ENCODE assay signal across 28 cellular contexts in the genomic region with DNA sequence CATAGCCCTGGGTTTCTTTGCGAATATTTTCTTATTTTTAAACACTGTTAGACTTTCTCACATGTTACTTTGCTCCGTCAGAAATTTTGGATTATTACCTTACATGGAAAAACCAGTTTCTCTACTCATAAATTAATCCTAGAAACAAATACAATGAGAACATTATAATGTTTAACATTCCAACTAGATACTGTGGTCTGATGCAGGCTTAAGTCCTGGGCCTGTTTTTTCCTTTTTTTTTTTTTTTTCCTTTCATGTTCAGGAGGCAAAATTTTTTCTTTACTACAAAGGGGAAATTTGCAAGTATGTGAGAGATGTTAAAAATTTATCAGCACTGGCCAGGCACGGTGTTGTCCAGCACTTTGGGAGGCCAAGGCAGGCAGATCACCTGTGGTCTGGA. TPM values are rescaled to one million over a fixed set of nuclear protein-coding genes. Genes with fewer than 3 reads are reported as not detected.
A peak's percentile ranks its signal among the peaks of the same experiment; 100 is the strongest.
DNase-seq lines count a peak whose midpoint lies in the region; ATAC-seq and TF ChIP-seq lines count a peak whose summit lies in the region.
"Had no signal": no experiment of that assay in that cellular context is flagged by ENCODE, and none has a peak within 500 bp of the region (broad histone marks: within the 10 kb centered on the region; RNA-seq: fewer than 3 reads in every experiment).

No MANE protein-coding gene starts in this region.

- H3K9me3 ChIP-seq in breast epithelium: no peaks in the 10 kb centered on the region
- H3K9me3 ChIP-seq in uterus: no peaks in the 10 kb centered on the region
- H3K9me3 ChIP-seq: esophagus squamous epithelium had no signal

- TF ChIP-seq CTCF in breast epithelium (IDR thresholded peaks at IDR 0.05): no peak
- no peak for TF ChIP-seq CTCF in MCF 10A (IDR thresholded peaks at IDR 0.05; ENCODE audit: unreplicated experiment)
- no peak for TF ChIP-seq CTCF in uterus (IDR thresholded peaks at IDR 0.05)

- H3K36me3 ChIP-seq in breast epithelium (no peaks in the 10 kb centered on the region), uterus (no peaks in the 10 kb centered on the region)
- H3K36me3 ChIP-seq: esophagus squamous epithelium had no signal

- H3K4me1 ChIP-seq in breast epithelium: no peaks in the 10 kb centered on the region
- peaks cover 0 to 14% of the 10 kb centered on the region in 2 donors for H3K4me1 ChIP-seq in uterus

- no TSS peak for BruUV-seq in MCF 10A (replicated peaks; lab: Mats Ljungman, UMichigan)

- TF ChIP-seq POLR2A in breast epithelium (IDR thresholded peaks at IDR 0.05): no peak
- no peak for TF ChIP-seq POLR2A in uterus (IDR thresholded peaks at IDR 0.05)

- CTCF ChIA-PET in MCF 10A (lab: Yijun Ruan, JAX): interaction anchor here (1.4 kb wide), 1 partner anchor 134 kb away, joined by 4 read pairs; a partner anchor contains a TSS

- peaks cover 15% of the 10 kb centered on the region for H3K4me1 Mint-ChIP-seq in MCF 10A (ENCODE audit: insufficient read depth, unreplicated experiment)
- peaks cover 86% of the 10 kb centered on the region for H3K4me1 Mint-ChIP-seq in dendritic cell treated with granulocyte-macrophage colony-stimulating factor and Interleukin-4, amounts not matched to agents 40 ng/mL and 50 ng/mL, for 4 days (ENCODE audit: low read depth)

- H3K4me3 ChIP-seq in breast epithelium: no peak overlapping the region
- H3K4me3 ChIP-seq in uterus: no peak overlapping the region
- H3K4me3 ChIP-seq: coronary artery, esophagus squamous epithelium, SK-N-MC had no signal

- H3K27me3 Mint-ChIP-seq in MCF 10A (ENCODE audit: insufficient read depth, unreplicated experiment): no peaks in the 10 kb centered on the region
- no peaks in the 10 kb centered on the region for H3K27me3 Mint-ChIP-seq in dendritic cell treated with granulocyte-macrophage colony-stimulating factor and Interleukin-4, amounts not matched to agents 40 ng/mL and 50 ng/mL, for 4 days
- H3K27me3 Mint-ChIP-seq: stimulated activated naive B cell treated with anti-CD40 and anti-IgM and Interleukin-4, amounts not matched to agents 10 μg/mL and 1 μg/mL and 100 μg/mL, for 72 hours had no signal

- H3K36me3 Mint-ChIP-seq in MCF 10A (ENCODE audit: insufficient read depth, unreplicated experiment): no peaks in the 10 kb centered on the region
- H3K36me3 Mint-ChIP-seq in dendritic cell treated with granulocyte-macrophage colony-stimulating factor and Interleukin-4, amounts not matched to agents 40 ng/mL and 50 ng/mL, for 4 days (ENCODE audit: low read depth): no peaks in the 10 kb centered on the region

- intact Hi-C loops in breast epithelium (cut with DNase I; ENCODE audit: low total_unique reads) (no loop called here), MCF 10A (cut with micrococcal nuclease) (no loop called here), uterus (cut with DNase I; ENCODE audit: low total_unique reads) (no loop called here)
- intact Hi-C loops in dendritic cell treated with granulocyte-macrophage colony-stimulating factor and Interleukin-4, amounts not matched to agents 40 ng/mL and 50 ng/mL, for 4 days (cut with micrococcal nuclease): no loop called here

- POLR2A ChIA-PET in MCF 10A (lab: Yijun Ruan, JAX): no interaction called here

- H3K27me3 ChIP-seq in breast epithelium (no peaks in the 10 kb centered on the region), uterus (no peaks in the 10 kb centered on the region)
- H3K27me3 ChIP-seq: esophagus squamous epithelium had no signal

- H3K9me3 Mint-ChIP-seq in MCF 10A (ENCODE audit: unreplicated experiment): no peaks in the 10 kb centered on the region
- H3K9me3 Mint-ChIP-seq in dendritic cell treated with granulocyte-macrophage colony-stimulating factor and Interleukin-4, amounts not matched to agents 40 ng/mL and 50 ng/mL, for 4 days: no peaks in the 10 kb centered on the region
- H3K9me3 Mint-ChIP-seq: activated naive CD8-positive, alpha-beta T cell treated with anti-CD3 and anti-CD28 coated beads, Interleukin-2, amount 50 U/mL, for 24 hours; naive thymus-derived CD8-positive, alpha-beta T cell; stimulated activated naive B cell treated with anti-CD40 and anti-IgM and Interleukin-4, amounts not matched to agents 10 μg/mL and 1 μg/mL and 100 μg/mL, for 72 hours; T-helper 1 cell treated with Interleukin-12 subunit alpha and Interleukin-12 subunit beta and Interleukin-4 antibody, amounts not matched to agents 30 μg/mL and 1 μg/mL, for 36 hours had no signal

- ATAC-seq in GM21825 (IDR thresholded peaks at IDR 0.05; ENCODE audit: unreplicated experiment): no peak
- ATAC-seq in GM18867 (IDR thresholded peaks at IDR 0.05; ENCODE audit: unreplicated experiment): no peak
- ATAC-seq: activated naive CD8-positive, alpha-beta T cell treated with anti-CD3 and anti-CD28 coated beads, Interleukin-2, amount 50 U/mL, for 24 hours; naive thymus-derived CD8-positive, alpha-beta T cell; stimulated activated naive B cell treated with anti-CD40 and anti-IgM and Interleukin-4, amounts not matched to agents 10 μg/mL and 1 μg/mL and 100 μg/mL, for 72 hours had no signal

- peak overlapping the region; percentile 54 to 79 for H3K27ac ChIP-seq in breast epithelium
- peak overlapping the region; percentile 67 to 70 for H3K27ac ChIP-seq in uterus
- H3K27ac ChIP-seq: 22Rv1 had no signal

- DNase-seq in breast epithelium (ENCODE audit: low spot score in 2 of 2) (no peak), MCF 10A (ENCODE audit: unreplicated experiment) (no peak), myocyte (ENCODE audit: low read depth) (peak; percentile 26), uterus (no peak), activated gamma-delta T cell (lab: John Stamatoyannopoulos, UW) (no peak)
- DNase-seq: activated gamma-delta T cell treated with Interleukin-2 at 50 U/mL for 16 hours; activated naive CD8-positive, alpha-beta T cell treated with anti-CD3 and anti-CD28 coated beads, Interleukin-2, amount 50 U/mL, for 24 hours; activated T-cell treated with anti-CD3 and anti-CD28 coated beads, Interleukin-2, amount 50 U/mL, for 1 hour; AML-193; DMS79 treated with DMSO at 0.1 percent for 48 hours; esophagus squamous epithelium; kidney glomerular epithelial cell; mesendoderm; naive thymus-derived CD8-positive, alpha-beta T cell; NCI-H1048; NCI-H2029 treated with DMSO at 0.1 percent for 48 hours; NCI-H2227 treated with DMSO at 0.1 percent for 48 hours; stimulated activated CD4-positive, alpha-beta T cell treated with anti-CD3 and anti-CD28 coated beads, Interleukin-12 subunit alpha, Interleukin-12 subunit beta, amount 100 ng/mL, for 4 hours; stimulated activated CD4-positive, alpha-beta T cell treated with anti-CD3 and anti-CD28 coated beads, Interleukin-4, amount 100 ng/mL, for 24 hours; stimulated activated naive B cell treated with anti-CD40 and anti-IgM and Interleukin-4, amounts not matched to agents 10 μg/mL and 1 μg/mL and 100 μg/mL, for 72 hours had no signal

- H3K4me3 Mint-ChIP-seq in MCF 10A (ENCODE audit: unreplicated experiment): no peak overlapping the region
- H3K4me3 Mint-ChIP-seq in dendritic cell treated with granulocyte-macrophage colony-stimulating factor and Interleukin-4, amounts not matched to agents 40 ng/mL and 50 ng/mL, for 4 days: no peak overlapping the region
- H3K4me3 Mint-ChIP-seq: activated naive CD8-positive, alpha-beta T cell treated with anti-CD3 and anti-CD28 coated beads, Interleukin-2, amount 50 U/mL, for 24 hours; naive thymus-derived CD8-positive, alpha-beta T cell; stimulated activated naive B cell treated with anti-CD40 and anti-IgM and Interleukin-4, amounts not matched to agents 10 μg/mL and 1 μg/mL and 100 μg/mL, for 72 hours; T-helper 1 cell treated with Interleukin-12 subunit alpha and Interleukin-12 subunit beta and Interleukin-4 antibody, amounts not matched to agents 30 μg/mL and 1 μg/mL, for 36 hours had no signal

- no peak overlapping the region for H3K27ac Mint-ChIP-seq in MCF 10A (ENCODE audit: low read depth, unreplicated experiment)
- H3K27ac Mint-ChIP-seq in dendritic cell treated with granulocyte-macrophage colony-stimulating factor and Interleukin-4, amounts not matched to agents 40 ng/mL and 50 ng/mL, for 4 days: peak overlapping the region; percentile 69
- H3K27ac Mint-ChIP-seq: activated naive CD8-positive, alpha-beta T cell treated with anti-CD3 and anti-CD28 coated beads, Interleukin-2, amount 50 U/mL, for 24 hours; naive thymus-derived CD8-positive, alpha-beta T cell; stimulated activated naive B cell treated with anti-CD40 and anti-IgM and Interleukin-4, amounts not matched to agents 10 μg/mL and 1 μg/mL and 100 μg/mL, for 72 hours; T-helper 1 cell treated with Interleukin-12 subunit alpha and Interleukin-12 subunit beta and Interleukin-4 antibody, amounts not matched to agents 30 μg/mL and 1 μg/mL, for 36 hours had no signal

RNA-seq across cellular contexts. Expression of a gene that starts 28.9 kb away (rescaled TPM):
- total RNA-seq in breast epithelium (1 to 10 TPM; 1.1 to 7.9 (median 6.9) TPM), MCF 10A (2022) (0.91 and 0.93 TPM in 2 replicates), myocyte (3.5 and 4.2 TPM in 2 replicates), uterus (10 to 100 TPM in 1 of 4 donors, 1 to 10 TPM in 3; 4.9 to 35.3 (median 7.9) TPM)
- polyA plus RNA-seq in myocyte (2012): 8.4 TPM
- total RNA-seq: bronchial epithelial cell had no signal

RNA-seq across cellular contexts. Expression of a gene that starts 33.8 kb away (rescaled TPM):
- total RNA-seq in breast epithelium (1 to 10 TPM in 2 of 3 donors, under 1 TPM in 1; 0.59 to 4.9 (median 2.1) TPM), MCF 10A (2022) (not detected in 2 replicates), myocyte (2.8 and 6.7 TPM in 2 replicates), uterus (10 to 100 TPM in 3 of 4 donors, not detected in 1; 11.9 to 37.1 (median 16.5) TPM)
- polyA plus RNA-seq in myocyte (2012): 2.9 TPM
- total RNA-seq: bronchial epithelial cell; naive thymus-derived CD8-positive, alpha-beta T cell had no signal
- polyA plus RNA-seq: naive thymus-derived CD8-positive, alpha-beta T cell had no signal

RNA-seq across cellular contexts. Expression of a gene that starts 45.7 kb away (rescaled TPM):
- total RNA-seq in breast epithelium (10 to 100 TPM; 26.7 to 42.6 (median 33.4) TPM), MCF 10A (2022) (47.9 and 55.4 TPM in 2 replicates), myocyte (48.2 and 62.2 TPM in 2 replicates), uterus (10 to 100 TPM in 2 of 4 donors, 1 to 10 TPM in 2; 3.1 to 56.5 (median 23.1) TPM)
- polyA plus RNA-seq in myocyte (2012): 119 TPM

RNA-seq across cellular contexts. Expression of a gene that starts 52.2 kb away (rescaled TPM):
- total RNA-seq in breast epithelium: 10 to 100 TPM in 1 of 3 donors, 1 to 10 TPM in 2; 5.9 to 10.9 (median 9.8) TPM
- not detected in 2 replicates for total RNA-seq in MCF 10A (2022)
- total RNA-seq in myocyte: 20.1 and 25.6 TPM in 2 replicates
- polyA plus RNA-seq in myocyte (2012): 11.4 TPM
- total RNA-seq in uterus: 10 to 100 TPM in 2 of 4 donors, 1 to 10 TPM in 2; 2.6 to 14.7 (median 7.1) TPM
